Comparison of ENCODE assay signal across 16 cellular contexts in the genomic region with DNA sequence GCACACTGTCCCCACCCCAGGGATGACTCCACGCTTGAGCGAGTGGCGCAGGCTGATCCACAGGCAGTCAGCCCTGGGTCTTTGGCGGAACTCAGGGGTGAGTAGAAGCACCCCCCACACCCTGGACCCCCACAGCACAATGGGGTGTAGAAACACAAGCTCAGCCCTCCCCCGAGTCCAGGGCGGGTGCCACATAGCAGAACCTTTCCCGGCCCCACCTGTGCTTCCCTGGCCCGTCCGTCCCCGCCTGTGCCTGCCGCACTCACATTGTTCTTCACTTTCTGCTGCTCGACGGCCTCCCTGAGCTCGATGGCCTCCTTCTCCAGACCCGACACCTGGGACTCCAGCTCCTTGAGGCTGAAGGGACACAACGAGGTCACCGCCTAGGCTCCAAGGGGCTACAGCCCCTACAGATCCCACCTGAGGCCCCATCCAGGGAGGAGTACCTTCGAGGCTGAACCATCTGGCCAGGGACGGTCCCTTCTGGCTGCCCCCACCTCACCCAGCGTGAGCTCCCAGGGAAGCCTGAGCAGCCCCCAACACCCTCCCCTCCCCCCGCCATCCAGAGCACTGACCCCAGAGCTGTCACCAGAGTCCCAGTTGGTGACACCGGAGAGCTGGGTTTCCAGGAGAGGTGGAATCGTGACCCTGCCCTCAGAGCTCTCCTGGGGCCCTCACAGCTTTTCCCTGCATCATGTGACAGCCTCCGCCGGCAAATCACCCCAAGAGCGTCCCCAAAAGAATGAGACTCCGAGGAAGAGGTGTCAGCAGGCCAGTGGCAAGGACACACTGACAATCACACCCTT. TPM values are rescaled to one million over a fixed set of nuclear protein-coding genes. Genes with fewer than 3 reads are reported as not detected.
DNase-seq lines count a peak whose midpoint lies in the region; ATAC-seq and TF ChIP-seq lines count a peak whose summit lies in the region.
"Had no signal": no experiment of that assay in that cellular context is flagged by ENCODE, and none has a peak within 500 bp of the region (broad histone marks: within the 10 kb centered on the region; RNA-seq: fewer than 3 reads in every experiment).

No MANE protein-coding gene starts in this region.

- DNase-seq in 8988T (peak; percentile 8), H9 (no peak), left cardiac atrium (peak; percentile 24), osteoblast (ENCODE audit: insufficient read length, low spot score, missing footprints) (peak; percentile 66), superior temporal gyrus (ENCODE audit: extremely low spot score) (no peak), NCI-H524 (lab: John Stamatoyannopoulos, UW) (no peak)
- no peak for DNase-seq in stimulated activated CD4-positive, alpha-beta T cell treated with anti-CD3 and anti-CD28 coated beads, Interleukin-4, amount 100 ng/mL, for 1 hour
- DNase-seq: activated CD8-positive, alpha-beta memory T cell treated with anti-CD3 and anti-CD28 coated beads, Interleukin-2, amount 10 ng/mL, durations not matched to agents 7 days and 5 days; NCI-H1436; NCI-H345; NK-92 treated with Interleukin-12 subunit alpha and Interleukin-12 subunit beta, amount 100 ng/mL, for 24 hours; stimulated activated CD4-positive, alpha-beta T cell treated with anti-CD3 and anti-CD28 coated beads, Interleukin-12 subunit alpha, Interleukin-12 subunit beta, amount 100 ng/mL, for 4 hours; stimulated activated naive B cell treated with anti-CD40 and anti-IgM and Interleukin-4, amounts not matched to agents 10 μg/mL and 1 μg/mL and 100 μg/mL, for 72 hours had no signal

- no peak overlapping the region for H4K8ac ChIP-seq in H9 (replicated peaks; ENCODE audit: insufficient read length, low read depth, low read length)

- H3K4me3 Mint-ChIP-seq in H9 = no peak overlapping the region
- H3K4me3 Mint-ChIP-seq: activated CD8-positive, alpha-beta memory T cell treated with anti-CD3 and anti-CD28 coated beads, Interleukin-2, amount 10 ng/mL, durations not matched to agents 7 days and 5 days; stimulated activated naive B cell treated with anti-CD40 and anti-IgM and Interleukin-4, amounts not matched to agents 10 μg/mL and 1 μg/mL and 100 μg/mL, for 72 hours; T-helper 17 cell had no signal

- H3K27ac ChIP-seq in H9 (ENCODE audit: insufficient read length, low read depth, low read length) (no peak overlapping the region), osteoblast (ENCODE audit: low read depth, low read length) (no peak overlapping the region)

- H4K20me1 ChIP-seq in H9 (ENCODE audit: control insufficient read depth, insufficient read depth, insufficient read length) (peaks cover 2% of the 10 kb centered on the region), osteoblast (ENCODE audit: insufficient read depth, low read length) (peaks cover 62% of the 10 kb centered on the region)

- H2BK20ac ChIP-seq in H9 (ENCODE audit: low read depth, low read length, poor library complexity, severe bottlenecking) = no peak overlapping the region

- no peak overlapping the region for H3K56ac ChIP-seq in H9 (ENCODE audit: insufficient read length, low read depth, low read length)

- H3K4me3 ChIP-seq in osteoblast (ENCODE audit: insufficient read depth, low read length) = no peak overlapping the region
- H3K4me3 ChIP-seq: ascending aorta had no signal

- H3K4me1 ChIP-seq in H9 (ENCODE audit: insufficient read depth, low read length) (no peaks in the 10 kb centered on the region), osteoblast (ENCODE audit: insufficient read depth, low read length) (no peaks in the 10 kb centered on the region)
- H3K4me1 ChIP-seq: ascending aorta had no signal

- H4K91ac ChIP-seq in H9 (ENCODE audit: insufficient read length, low read depth, low read length) = no peak overlapping the region

- intact Hi-C loops in left cardiac atrium (cut with DNase I) = no loop called here

- H2BK5ac ChIP-seq in H9 (ENCODE audit: insufficient read length, low read length) = no peak overlapping the region

- no peak for TF ChIP-seq CTCF in H9 (conservative IDR thresholded peaks at IDR 0.05)
- no peak for TF ChIP-seq CTCF in osteoblast (IDR thresholded peaks at IDR 0.05; ENCODE audit: extremely low read depth, low read depth, low read length)

- no peak overlapping the region for H3K4ac ChIP-seq in H9 (ENCODE audit: low read depth, low read length)

- H3K27me3 ChIP-seq in H9 (ENCODE audit: insufficient read depth, low read length) (no peaks in the 10 kb centered on the region), osteoblast (ENCODE audit: insufficient read depth, low read length) (no peaks in the 10 kb centered on the region)
- H3K27me3 ChIP-seq: ascending aorta had no signal

- peaks cover 31 to 69% (median 64%) of the 10 kb centered on the region in 3 experiments for H3K36me3 Mint-ChIP-seq in H9 (ENCODE audit: insufficient read depth in 1 of 3, low read depth in 3 of 3)

- no peak overlapping the region for H3K23ac ChIP-seq in H9 (ENCODE audit: insufficient read length, low read depth, low read length)

- H2BK15ac ChIP-seq in H9 (ENCODE audit: low read depth, low read length) = no peak overlapping the region

- H3K27me3 Mint-ChIP-seq in H9 (ENCODE audit: low read depth) = no peaks in the 10 kb centered on the region
- H3K27me3 Mint-ChIP-seq: activated CD8-positive, alpha-beta memory T cell treated with anti-CD3 and anti-CD28 coated beads, Interleukin-2, amount 10 ng/mL, durations not matched to agents 7 days and 5 days; stimulated activated naive B cell treated with anti-CD40 and anti-IgM and Interleukin-4, amounts not matched to agents 10 μg/mL and 1 μg/mL and 100 μg/mL, for 72 hours; T-helper 17 cell had no signal

- no peaks in the 10 kb centered on the region for H3K9me3 Mint-ChIP-seq in H9
- H3K9me3 Mint-ChIP-seq: stimulated activated naive B cell treated with anti-CD40 and anti-IgM and Interleukin-4, amounts not matched to agents 10 μg/mL and 1 μg/mL and 100 μg/mL, for 72 hours had no signal

- H3K36me3 ChIP-seq in osteoblast (ENCODE audit: insufficient read depth, low read length) = peaks cover 96% of the 10 kb centered on the region

- H3K9me3 ChIP-seq in H9 (ENCODE audit: control insufficient read depth, low read depth, low read length) (no peaks in the 10 kb centered on the region), osteoblast (ENCODE audit: low read depth, low read length) (no peaks in the 10 kb centered on the region)
- H3K9me3 ChIP-seq: ascending aorta had no signal

- H3K79me1 ChIP-seq in H9 (ENCODE audit: insufficient read depth, low read depth, low read length, poor library complexity, severe bottlenecking) = no peaks in the 10 kb centered on the region

- no peaks in the 10 kb centered on the region for H3K23me2 ChIP-seq in H9 (ENCODE audit: insufficient read length, low read depth, low read length, poor library complexity, severe bottlenecking)

- no CpG with 5 or more reads among the region's 27 CpGs for WGBS in H9 (ENCODE audit: extremely low coverage, insufficient read length, low lambda C conversion rate)

- no peak overlapping the region for H3T11ph ChIP-seq in H9 (ENCODE audit: low read length)

- no peak overlapping the region for H4K5ac ChIP-seq in H9 (ENCODE audit: insufficient read length, low read depth, low read length)

- H3K27ac Mint-ChIP-seq in H9 = peak overlapping the region; percentile 35 to 60 (median 47); a peak in 4 of 7 replicates
- H3K27ac Mint-ChIP-seq: activated CD8-positive, alpha-beta memory T cell treated with anti-CD3 and anti-CD28 coated beads, Interleukin-2, amount 10 ng/mL, durations not matched to agents 7 days and 5 days; stimulated activated naive B cell treated with anti-CD40 and anti-IgM and Interleukin-4, amounts not matched to agents 10 μg/mL and 1 μg/mL and 100 μg/mL, for 72 hours; T-helper 17 cell had no signal

- H3K9ac ChIP-seq in H9 (ENCODE audit: extremely low read depth, insufficient read length, low read length) = no peak overlapping the region

- H3K4me2 ChIP-seq in H9 (ENCODE audit: insufficient read depth, insufficient read length, low read length) (no peak overlapping the region), osteoblast (ENCODE audit: insufficient read depth, low read length) (no peak overlapping the region)

- no peak overlapping the region for H3K14ac ChIP-seq in H9 (ENCODE audit: insufficient read depth, low read length)

- ATAC-seq in left cardiac atrium (no peak), HG03045 (IDR thresholded peaks at IDR 0.05; ENCODE audit: unreplicated experiment) (no peak)
- ATAC-seq: activated CD8-positive, alpha-beta memory T cell treated with anti-CD3 and anti-CD28 coated beads, Interleukin-2, amount 10 ng/mL, durations not matched to agents 7 days and 5 days; stimulated activated naive B cell treated with anti-CD40 and anti-IgM and Interleukin-4, amounts not matched to agents 10 μg/mL and 1 μg/mL and 100 μg/mL, for 72 hours; T-helper 17 cell had no signal

- H3K18ac ChIP-seq in H9 (ENCODE audit: insufficient read length, low read depth, low read length) = no peak overlapping the region

- no peak overlapping the region for H2BK12ac ChIP-seq in H9 (ENCODE audit: insufficient read length, low read depth, low read length)

- H3K79me2 ChIP-seq in H9 (ENCODE audit: insufficient read depth, low read length) (no peaks in the 10 kb centered on the region), osteoblast (ENCODE audit: insufficient read depth, low read length) (peaks cover 80% of the 10 kb centered on the region)

- H2BK120ac ChIP-seq in H9 (ENCODE audit: low read depth, low read length, poor library complexity, severe bottlenecking) = no peak overlapping the region

- H2AK5ac ChIP-seq in H9 (ENCODE audit: insufficient read length, low read length) = no peak overlapping the region

- no peaks in the 10 kb centered on the region for H3K4me1 Mint-ChIP-seq in H9
- H3K4me1 Mint-ChIP-seq: activated CD8-positive, alpha-beta memory T cell treated with anti-CD3 and anti-CD28 coated beads, Interleukin-2, amount 10 ng/mL, durations not matched to agents 7 days and 5 days had no signal

- no peak overlapping the region for H2AFZ ChIP-seq in H9 (ENCODE audit: low read length)
- H2AFZ ChIP-seq in osteoblast (ENCODE audit: low read length) = no peak overlapping the region

RNA-seq across cellular contexts. Expression of gene DSTN, which starts 55.6 kb away (rescaled TPM):
- total RNA-seq in H9 (2021) = 145 and 148 TPM in 2 replicates
- total RNA-seq in left cardiac atrium = 100 to 1,000 TPM; 547 to 572 TPM
- 627 and 634 TPM in 2 replicates for total RNA-seq in osteoblast

RNA-seq across cellular contexts. Expression of gene RRBP1, which starts 56.6 kb away (rescaled TPM):
- total RNA-seq in H9 (2021) (89.8 and 97.8 TPM in 2 replicates), left cardiac atrium (100 to 1,000 TPM in 1 of 2 donors, 10 to 100 TPM in 1; 68.6 to 127 TPM), osteoblast (122 and 126 TPM in 2 replicates)

Comparison
In these comparisons a context has a peak if more than half of its experiments do, and no peak if none do; other contexts are left out.
1. DNase-seq: peak in 8988T (single experiment), left cardiac atrium (single experiment) and osteoblast (single experiment); none in H9 (single experiment), stimulated activated CD4-positive, alpha-beta T cell treated with anti-CD3 and anti-CD28 coated beads, Interleukin-4, amount 100 ng/mL, for 1 hour (single experiment), superior temporal gyrus (single experiment) and NCI-H524 (0 of 2).